ENCODE assay signal across 10 cellular contexts in the genomic region with DNA sequence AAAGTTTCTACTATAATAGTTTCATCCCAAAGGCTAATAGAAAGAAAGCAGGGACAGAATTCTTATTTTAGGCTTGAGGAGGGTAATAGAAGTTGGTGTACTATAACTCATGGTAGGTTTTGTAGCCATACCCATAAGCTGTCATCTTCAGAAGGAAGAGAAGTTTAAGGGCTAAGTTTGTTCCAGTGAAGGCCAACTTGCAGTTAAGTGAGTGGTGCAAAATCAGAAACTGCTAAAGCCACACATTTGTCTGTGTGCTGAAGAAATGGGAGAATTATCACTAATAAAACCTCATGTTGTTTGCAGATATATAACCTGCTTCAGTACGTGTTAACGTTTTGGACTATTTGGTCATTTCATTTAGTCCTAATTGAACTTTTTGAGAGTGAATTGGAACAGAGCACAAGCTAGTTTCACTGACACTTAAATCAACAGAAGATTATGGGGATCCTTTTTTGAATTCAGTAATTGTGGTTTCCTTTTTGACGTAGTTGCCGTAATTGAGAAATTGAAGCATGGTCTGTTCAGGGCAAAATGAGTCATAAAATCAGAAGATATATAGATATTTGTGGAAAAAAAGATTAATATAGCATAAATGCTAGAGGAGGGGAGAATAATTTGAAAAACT.
DNase-seq lines count a peak whose midpoint lies in the region; ATAC-seq and TF ChIP-seq lines count a peak whose summit lies in the region.
"Had no signal": no experiment of that assay in that cellular context is flagged by ENCODE, and none has a peak within 500 bp of the region (broad histone marks: within the 10 kb centered on the region; RNA-seq: fewer than 3 reads in every experiment).

No MANE protein-coding gene starts in this region.

- no peaks in the 10 kb centered on the region for H3K9me2 ChIP-seq in Loucy (replicated peaks; ENCODE audit: low read depth, low read length)

- no peak overlapping the region for H3K9ac ChIP-seq in Loucy (ENCODE audit: low read depth, low read length, poor library complexity, severe bottlenecking)
- no peak overlapping the region for H3K9ac ChIP-seq in endodermal cell (ENCODE audit: extremely low read depth, low read length, poor library complexity, severe bottlenecking)

- peaks cover 92% of the 10 kb centered on the region for H3K79me2 ChIP-seq in Loucy (ENCODE audit: insufficient read depth, low read length)

- H3K9me3 ChIP-seq in Loucy (ENCODE audit: insufficient read depth, low read depth, low read length): no peaks in the 10 kb centered on the region
- H3K9me3 ChIP-seq in endodermal cell (ENCODE audit: control insufficient read depth, low read length): no peaks in the 10 kb centered on the region

- H4K20me1 ChIP-seq in Loucy (ENCODE audit: insufficient read depth, low read length, poor library complexity, severe bottlenecking): peaks cover 46% of the 10 kb centered on the region

- no peaks in the 10 kb centered on the region for H3F3A ChIP-seq in Loucy (ENCODE audit: low read depth)

- H3K27ac ChIP-seq in caudate nucleus (ENCODE audit: low read depth, low read length) (peak overlapping the region; percentile 95), substantia nigra (ENCODE audit: low read depth, low read length, poor library complexity, severe bottlenecking) (peak overlapping the region; percentile 88), endodermal cell (ENCODE audit: low read depth, low read length) (no peak overlapping the region)
- H3K27ac ChIP-seq: C4-2B had no signal

- H3K27me3 ChIP-seq in Loucy (ENCODE audit: insufficient read depth, low read length, poor library complexity, severe bottlenecking): no peaks in the 10 kb centered on the region
- H3K27me3 ChIP-seq in endodermal cell (ENCODE audit: control insufficient read depth, insufficient read depth, low read length, poor library complexity, severe bottlenecking): no peaks in the 10 kb centered on the region

- peaks cover 39% of the 10 kb centered on the region for H3K4me1 Mint-ChIP-seq in activated T-cell treated with anti-CD3 and anti-CD28 coated beads, Interleukin-2, amount 50 U/mL, for 4 hours (ENCODE audit: low read depth)
- peaks cover 45% of the 10 kb centered on the region for H3K4me1 Mint-ChIP-seq in endodermal cell

- H3K27ac Mint-ChIP-seq in endodermal cell: no peak overlapping the region

- no peak for DNase-seq in activated T-cell treated with anti-CD3 and anti-CD28 coated beads, Interleukin-2, amount 50 U/mL, for 4 hours
- DNase-seq in activated T-cell treated with anti-CD3 and anti-CD28 coated beads, Interleukin-2, amount 50 U/mL, for 48 hours: no peak
- DNase-seq in caudate nucleus (lab: John Stamatoyannopoulos, UW) (no peak), substantia nigra (lab: John Stamatoyannopoulos, UW) (no peak), endodermal cell (no peak), GM19238 (ENCODE audit: insufficient read length, low spot score) (no peak), activated gamma-delta T cell (lab: John Stamatoyannopoulos, UW) (no peak)
- DNase-seq: NCI-H345 had no signal

- no peak for TF ChIP-seq CTCF in Loucy (conservative IDR thresholded peaks at IDR 0.05; ENCODE audit: low read length)
- TF ChIP-seq CTCF in endodermal cell (conservative IDR thresholded peaks at IDR 0.05): no peak

- peak overlapping the region; percentile 35 for H3K4me3 Mint-ChIP-seq in activated T-cell treated with anti-CD3 and anti-CD28 coated beads, Interleukin-2, amount 50 U/mL, for 4 hours
- no peak overlapping the region for H3K4me3 Mint-ChIP-seq in endodermal cell

- ATAC-seq in activated T-cell treated with anti-CD3 and anti-CD28 coated beads, Interleukin-2, amount 50 U/mL, for 4 hours: peak; percentile 79 to 80

- H3K36me3 ChIP-seq in Loucy (ENCODE audit: insufficient read depth, low read length) (no peaks in the 10 kb centered on the region), endodermal cell (ENCODE audit: control insufficient read depth, insufficient read depth, low read length) (no peaks in the 10 kb centered on the region)

- 96 to 97% methylated on average over 4 of the region's 4 CpGs for WGBS in endodermal cell (ENCODE audit: insufficient coverage in 1 of 2, insufficient read length in 1 of 2), 2 experiments

- H3K27me3 Mint-ChIP-seq in activated T-cell treated with anti-CD3 and anti-CD28 coated beads, Interleukin-2, amount 50 U/mL, for 4 hours (ENCODE audit: low read depth): no peaks in the 10 kb centered on the region
- no peaks in the 10 kb centered on the region for H3K27me3 Mint-ChIP-seq in endodermal cell (ENCODE audit: insufficient read depth)

- H3K9me3 Mint-ChIP-seq in activated T-cell treated with anti-CD3 and anti-CD28 coated beads, Interleukin-2, amount 50 U/mL, for 4 hours: no peaks in the 10 kb centered on the region
- H3K9me3 Mint-ChIP-seq in endodermal cell: no peaks in the 10 kb centered on the region

- peak overlapping the region; percentile 49 for H3K4me2 ChIP-seq in Loucy (ENCODE audit: low read depth, low read length, poor library complexity, severe bottlenecking)

- H2AFZ ChIP-seq in Loucy (ENCODE audit: low read length): no peak overlapping the region

- H3K4me1 ChIP-seq in Loucy (ENCODE audit: insufficient read depth, low read length, poor library complexity, severe bottlenecking) (peaks cover 71% of the 10 kb centered on the region), endodermal cell (ENCODE audit: control insufficient read depth, insufficient read depth, low read length) (peaks cover 10% of the 10 kb centered on the region)

- no peaks in the 10 kb centered on the region for H3K36me3 Mint-ChIP-seq in activated T-cell treated with anti-CD3 and anti-CD28 coated beads, Interleukin-2, amount 50 U/mL, for 4 hours (ENCODE audit: insufficient read depth)
- H3K36me3 Mint-ChIP-seq in endodermal cell (ENCODE audit: low read depth): no peaks in the 10 kb centered on the region

- H3K4me3 ChIP-seq in Loucy (ENCODE audit: low read length, poor library complexity, severe bottlenecking): peak overlapping the region; percentile 36
- no peak overlapping the region for H3K4me3 ChIP-seq in endodermal cell (ENCODE audit: low read length)
